8 cellular contexts compared by ENCODE assay signal in genomic region chr20:5073154-5074049, GRCh38. TPM values are rescaled to one million over a fixed set of nuclear protein-coding genes. Genes with fewer than 3 reads are reported as not detected.
DNase-seq lines count a peak whose midpoint lies in the region; ATAC-seq and TF ChIP-seq lines count a peak whose summit lies in the region.

No MANE protein-coding gene starts in this region.

- ATAC-seq in activated CD4-positive, alpha-beta T cell treated with anti-CD3 and anti-CD28 coated beads for 36 hours, result no peak
- ATAC-seq in natural killer cell, result no peak
- ATAC-seq in HG02981 (IDR thresholded peaks at IDR 0.05; ENCODE audit: unreplicated experiment), result no peak
- no peak for ATAC-seq in HG02588 (IDR thresholded peaks at IDR 0.05; ENCODE audit: unreplicated experiment)

- H3K36me3 ChIP-seq in esophagus muscularis mucosa, result no peaks in the 10 kb centered on the region

- no peak overlapping the region for H3K4me3 ChIP-seq in esophagus muscularis mucosa

- no peaks in the 10 kb centered on the region for H3K36me3 Mint-ChIP-seq in activated CD4-positive, alpha-beta T cell treated with anti-CD3 and anti-CD28 coated beads for 36 hours (ENCODE audit: low read depth)
- H3K36me3 Mint-ChIP-seq in activated CD4-positive, alpha-beta T cell treated with anti-CD3 and anti-CD28 coated beads, Interleukin-2, amount 10 ng/mL, durations not matched to agents 24 days and 14 days (ENCODE audit: low read depth), result no peaks in the 10 kb centered on the region
- no peaks in the 10 kb centered on the region for H3K36me3 Mint-ChIP-seq in natural killer cell

- peaks cover 14 to 16% (median 14%) of the 10 kb centered on the region in 4 donors for H3K4me1 ChIP-seq in esophagus muscularis mucosa

- DNase-seq in activated CD4-positive, alpha-beta T cell treated with anti-CD3 and anti-CD28 coated beads for 36 hours, result peak; percentile 32
- DNase-seq in activated CD4-positive, alpha-beta T cell treated with anti-CD3 and anti-CD28 coated beads, Interleukin-2, amount 10 ng/mL, durations not matched to agents 24 days and 14 days, result no peak
- peak; percentile 32 to 70 for DNase-seq in SHP77 (lab: John Stamatoyannopoulos, UW)
- no peak for DNase-seq in esophagus muscularis mucosa (ENCODE audit: extremely low spot score)
- DNase-seq in natural killer cell, result no peak
- DNase-seq in effector CD8-positive, alpha-beta T cell (lab: John Stamatoyannopoulos, UW), result no peak

- CTCF ChIA-PET in activated CD4-positive, alpha-beta T cell treated with anti-CD3 and anti-CD28 coated beads for 36 hours (lab: Charles Lee), result interaction anchor here (0.7 to 1.0 kb wide), 2 partner anchors 16 to 315 kb away, joined by 3 read pairs; no protein-coding TSS in a partner anchor

- H3K27me3 Mint-ChIP-seq in activated CD4-positive, alpha-beta T cell treated with anti-CD3 and anti-CD28 coated beads for 36 hours, result no peaks in the 10 kb centered on the region
- H3K27me3 Mint-ChIP-seq in activated CD4-positive, alpha-beta T cell treated with anti-CD3 and anti-CD28 coated beads, Interleukin-2, amount 10 ng/mL, durations not matched to agents 24 days and 14 days, result no peaks in the 10 kb centered on the region
- H3K27me3 Mint-ChIP-seq in natural killer cell (ENCODE audit: low read depth in 2 of 2), result no peaks in the 10 kb centered on the region

- POLR2A ChIA-PET in activated CD4-positive, alpha-beta T cell treated with anti-CD3 and anti-CD28 coated beads for 36 hours (lab: Charles Lee), result no interaction called here

- peak overlapping the region; percentile 32 to 53 (median 37) for H3K27ac ChIP-seq in esophagus muscularis mucosa (replicated peaks in 1 of 4)

- no peaks in the 10 kb centered on the region for H3K27me3 ChIP-seq in esophagus muscularis mucosa

- no peak for TF ChIP-seq POLR2A in esophagus muscularis mucosa (IDR thresholded peaks at IDR 0.05; ENCODE audit: low read depth)

- H3K9me3 Mint-ChIP-seq in activated CD4-positive, alpha-beta T cell treated with anti-CD3 and anti-CD28 coated beads for 36 hours (ENCODE audit: low read depth), result no peaks in the 10 kb centered on the region
- H3K9me3 Mint-ChIP-seq in activated CD4-positive, alpha-beta T cell treated with anti-CD3 and anti-CD28 coated beads, Interleukin-2, amount 10 ng/mL, durations not matched to agents 24 days and 14 days, result peaks cover 2% of the 10 kb centered on the region
- H3K9me3 Mint-ChIP-seq in natural killer cell, result no peaks in the 10 kb centered on the region

- TF ChIP-seq CTCF in esophagus muscularis mucosa (IDR thresholded peaks at IDR 0.05) (no peak), natural killer cell (IDR thresholded peaks at IDR 0.05) (no peak)

- TF ChIP-seq EP300 in esophagus muscularis mucosa (IDR thresholded peaks at IDR 0.05), result no peak

- peaks cover 13% of the 10 kb centered on the region for H3K4me1 Mint-ChIP-seq in activated CD4-positive, alpha-beta T cell treated with anti-CD3 and anti-CD28 coated beads for 36 hours
- peaks cover 39% of the 10 kb centered on the region for H3K4me1 Mint-ChIP-seq in activated CD4-positive, alpha-beta T cell treated with anti-CD3 and anti-CD28 coated beads, Interleukin-2, amount 10 ng/mL, durations not matched to agents 24 days and 14 days
- H3K4me1 Mint-ChIP-seq in natural killer cell, result peaks cover 16 to 30% of the 10 kb centered on the region in 2 donors

- H3K27ac Mint-ChIP-seq in activated CD4-positive, alpha-beta T cell treated with anti-CD3 and anti-CD28 coated beads for 36 hours, result peak overlapping the region; percentile 14
- H3K27ac Mint-ChIP-seq in activated CD4-positive, alpha-beta T cell treated with anti-CD3 and anti-CD28 coated beads, Interleukin-2, amount 10 ng/mL, durations not matched to agents 24 days and 14 days, result no peak overlapping the region
- peak overlapping the region; percentile 36 to 67 for H3K27ac Mint-ChIP-seq in natural killer cell

- intact Hi-C loops in activated CD4-positive, alpha-beta T cell treated with anti-CD3 and anti-CD28 coated beads for 36 hours (cut with DNase I, micrococcal nuclease), result no loop called here
- intact Hi-C loops in activated CD4-positive, alpha-beta T cell treated with anti-CD3 and anti-CD28 coated beads, Interleukin-2, amount 10 ng/mL, durations not matched to agents 24 days and 14 days (cut with micrococcal nuclease), result no loop called here
- intact Hi-C loops in esophagus muscularis mucosa (cut with DNase I), result no loop called here
- intact Hi-C loops in natural killer cell (cut with micrococcal nuclease), result no loop called here

- H3K4me3 Mint-ChIP-seq in activated CD4-positive, alpha-beta T cell treated with anti-CD3 and anti-CD28 coated beads for 36 hours, result no peak overlapping the region
- no peak overlapping the region for H3K4me3 Mint-ChIP-seq in activated CD4-positive, alpha-beta T cell treated with anti-CD3 and anti-CD28 coated beads, Interleukin-2, amount 10 ng/mL, durations not matched to agents 24 days and 14 days
- no peak overlapping the region for H3K4me3 Mint-ChIP-seq in natural killer cell

- 60% methylated on average over 7 of the region's 7 CpGs for WGBS in esophagus muscularis mucosa

- H3K9me3 ChIP-seq in esophagus muscularis mucosa, result no peaks in the 10 kb centered on the region

RNA-seq across cellular contexts. Expression of gene TMEM230, which starts 39.5 kb away (rescaled TPM):
- 10 to 100 TPM; 63.7 to 66.3 TPM for total RNA-seq in activated CD4-positive, alpha-beta T cell treated with anti-CD3 and anti-CD28 coated beads for 36 hours
- total RNA-seq in activated CD4-positive, alpha-beta T cell treated with anti-CD3 and anti-CD28 coated beads, Interleukin-2, amount 10 ng/mL, durations not matched to agents 24 days and 14 days, result 86.3 and 86.9 TPM in 2 replicates
- 100 to 1,000 TPM in 3 of 4 donors, 10 to 100 TPM in 1; 85.8 to 118 (median 107) TPM for total RNA-seq in esophagus muscularis mucosa
- 10 to 100 TPM; 49.9 to 67.4 (median 59.9) TPM for total RNA-seq in natural killer cell

RNA-seq across cellular contexts. Expression of gene PCNA, which starts 46.4 kb away (rescaled TPM):
- total RNA-seq in activated CD4-positive, alpha-beta T cell treated with anti-CD3 and anti-CD28 coated beads for 36 hours, result 100 to 1,000 TPM; 494 to 576 TPM
- 532 TPM in 2 replicates for total RNA-seq in activated CD4-positive, alpha-beta T cell treated with anti-CD3 and anti-CD28 coated beads, Interleukin-2, amount 10 ng/mL, durations not matched to agents 24 days and 14 days
- total RNA-seq in esophagus muscularis mucosa, result 10 to 100 TPM; 25.0 to 37.8 (median 35.9) TPM
- total RNA-seq in natural killer cell, result 10 to 100 TPM; 41.5 to 50.6 (median 46.9) TPM

RNA-seq across cellular contexts. Expression of gene CDS2, which starts 53.4 kb away (rescaled TPM):
- 10 to 100 TPM; 34.3 to 41.3 TPM for total RNA-seq in activated CD4-positive, alpha-beta T cell treated with anti-CD3 and anti-CD28 coated beads for 36 hours
- total RNA-seq in activated CD4-positive, alpha-beta T cell treated with anti-CD3 and anti-CD28 coated beads, Interleukin-2, amount 10 ng/mL, durations not matched to agents 24 days and 14 days, result 34.7 and 39.2 TPM in 2 replicates
- 10 to 100 TPM; 54.8 to 83.1 (median 69.7) TPM for total RNA-seq in esophagus muscularis mucosa
- total RNA-seq in natural killer cell, result 10 to 100 TPM; 45.6 to 54.7 (median 53.8) TPM

Comparison
In these comparisons a context has a peak if more than half of its experiments do, and no peak if none do; other contexts are left out.
1. DNase-seq: peak in activated CD4-positive, alpha-beta T cell treated with anti-CD3 and anti-CD28 coated beads for 36 hours (single experiment) and SHP77 (2 of 2); none in activated CD4-positive, alpha-beta T cell treated with anti-CD3 and anti-CD28 coated beads, Interleukin-2, amount 10 ng/mL, durations not matched to agents 24 days and 14 days (single experiment), esophagus muscularis mucosa (single experiment), natural killer cell (single experiment) and effector CD8-positive, alpha-beta T cell (single experiment).
2. RNA of gene PCNA, which starts 46.4 kb away (total RNA-seq): 494 to 576 TPM in activated CD4-positive, alpha-beta T cell treated with anti-CD3 and anti-CD28 coated beads for 36 hours and 532 TPM in activated CD4-positive, alpha-beta T cell treated with anti-CD3 and anti-CD28 coated beads, Interleukin-2, amount 10 ng/mL, durations not matched to agents 24 days and 14 days; 41.5 to 50.6 TPM in natural killer cell and 25.0 to 37.8 TPM in esophagus muscularis mucosa; every median in the first group is over 4 times any median in the second.